13 cellular contexts compared by ENCODE assay signal in the genomic region with DNA sequence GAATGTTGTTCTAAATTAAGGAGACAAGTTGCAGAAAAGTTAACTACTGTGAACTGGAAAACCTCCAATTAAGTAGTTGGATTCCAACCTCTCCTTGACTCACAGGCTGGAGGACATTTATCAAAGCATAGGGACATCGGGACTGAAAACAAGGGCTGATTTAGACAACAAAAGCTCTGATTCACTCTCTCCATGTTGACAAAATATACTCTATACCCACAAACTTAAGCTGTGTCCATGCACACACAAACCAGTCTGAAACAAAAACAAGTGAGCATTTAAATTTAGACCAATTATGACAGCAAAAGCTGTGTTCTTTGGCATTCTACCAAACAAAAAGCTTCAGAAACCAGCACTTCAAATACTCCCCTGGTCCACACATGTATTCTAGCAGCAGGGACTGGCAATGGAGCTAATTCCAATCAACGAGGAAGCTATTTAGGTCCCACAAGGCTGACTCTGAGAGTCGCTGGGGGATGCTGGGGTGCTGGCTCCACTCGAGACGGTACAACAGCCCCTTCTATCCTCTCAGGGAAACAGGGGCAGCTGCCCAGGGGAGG.
A peak's percentile ranks its signal among the peaks of the same experiment; 100 is the strongest.
DNase-seq lines count a peak whose midpoint lies in the region; ATAC-seq, FAIRE-seq and TF ChIP-seq lines count a peak whose summit lies in the region.
"Had no signal": no experiment of that assay in that cellular context is flagged by ENCODE, and none has a peak within 500 bp of the region (broad histone marks: within the 10 kb centered on the region; RNA-seq: fewer than 3 reads in every experiment).

No MANE protein-coding gene starts in this region.

- no peaks in the 10 kb centered on the region; the same call in 1 of the 2 replicates for H3K27me3 ChIP-seq in GM23248 (replicated peaks; ENCODE audit: insufficient read depth)
- no peaks in the 10 kb centered on the region for H3K27me3 ChIP-seq in pancreas
- H3K27me3 ChIP-seq: neural progenitor cell had no signal

- H3K4me1 ChIP-seq in GM23248 (ENCODE audit: insufficient read depth): peaks cover 25% of the 10 kb centered on the region
- H3K4me1 ChIP-seq in pancreas: no peaks in the 10 kb centered on the region

- no peaks in the 10 kb centered on the region for H3K36me3 Mint-ChIP-seq in activated T-helper 2 cell treated with anti-CD3 and anti-CD28 coated beads, Interferon-gamma antibody, Interleukin-2, Interleukin-4, amounts not matched to agents 10 μg/mL and 5 μg/mL and 100 μg/mL, durations not matched to agents 14 hours and 24 hours and 36 hours (ENCODE audit: low read depth)
- H3K36me3 Mint-ChIP-seq: neural progenitor cell had no signal

- H3K36me3 ChIP-seq in GM23248 (ENCODE audit: low read depth) (no peaks in the 10 kb centered on the region), pancreas (no peaks in the 10 kb centered on the region)
- H3K36me3 ChIP-seq: neural progenitor cell had no signal

- ATAC-seq in pancreas (peak in 3 of 4 donors; percentile 39 to 69 (median 53)), omental fat pad (ENCODE audit: low FRiP score) (no peak)
- ATAC-seq: activated CD4-positive, CD25-positive, alpha-beta regulatory T cell treated with anti-CD3 and anti-CD28 coated beads, Interleukin-2, amount 50 U/mL, for 24 hours had no signal

- no peak overlapping the region for H3K27ac Mint-ChIP-seq in activated T-helper 2 cell treated with anti-CD3 and anti-CD28 coated beads, Interferon-gamma antibody, Interleukin-2, Interleukin-4, amounts not matched to agents 10 μg/mL and 5 μg/mL and 100 μg/mL, durations not matched to agents 14 hours and 24 hours and 36 hours
- H3K27ac Mint-ChIP-seq: neural progenitor cell had no signal

- no peaks in the 10 kb centered on the region for H3K9me2 ChIP-seq in GM23248 (ENCODE audit: insufficient read depth)

- DNase-seq in GM23248 (peak; percentile 44), NCI-H748 (lab: John Stamatoyannopoulos, UW; ENCODE audit: unreplicated experiment) (peak; percentile 57), fibroblast of villous mesenchyme (ENCODE audit: low read depth) (peak; percentile 87), pancreas (no peak), omental fat pad (ENCODE audit: low spot score) (no peak), AML-193 (lab: John Stamatoyannopoulos, UW) (no peak), Kasumi-1 (lab: John Stamatoyannopoulos, UW) (no peak)
- no peak for DNase-seq in activated T-helper 2 cell treated with anti-CD3 and anti-CD28 coated beads, Interferon-gamma antibody, Interleukin-2, Interleukin-4, amounts not matched to agents 10 μg/mL and 5 μg/mL and 100 μg/mL, durations not matched to agents 14 hours and 24 hours and 36 hours (ENCODE audit: low spot score)
- DNase-seq: activated effector memory CD4-positive, alpha-beta T cell treated with Interleukin-2 at 50 U/mL for 16 hours; DND-41; stimulated activated CD4-positive, alpha-beta T cell treated with anti-CD3 and anti-CD28 coated beads, Interleukin-4, amount 100 ng/mL, for 24 hours had no signal

- intact Hi-C loops in pancreas (cut with DNase I): no loop called here
- intact Hi-C loops in activated T-helper 2 cell treated with anti-CD3 and anti-CD28 coated beads, Interferon-gamma antibody, Interleukin-2, Interleukin-4, amounts not matched to agents 10 μg/mL and 5 μg/mL and 100 μg/mL, durations not matched to agents 14 hours and 24 hours and 36 hours (cut with micrococcal nuclease): no loop called here

- no peak for FAIRE-seq in pancreas (lab: Jason Lieb, UNC)

- H3K4me3 ChIP-seq in GM23248 (no peak overlapping the region), fibroblast of villous mesenchyme (ENCODE audit: low read depth, low read length) (no peak overlapping the region), pancreas (no peak overlapping the region)
- H3K4me3 ChIP-seq: neural progenitor cell had no signal

- no peaks in the 10 kb centered on the region for H4K20me1 ChIP-seq in GM23248 (ENCODE audit: insufficient read depth)

- H3K9me3 Mint-ChIP-seq in activated T-helper 2 cell treated with anti-CD3 and anti-CD28 coated beads, Interferon-gamma antibody, Interleukin-2, Interleukin-4, amounts not matched to agents 10 μg/mL and 5 μg/mL and 100 μg/mL, durations not matched to agents 14 hours and 24 hours and 36 hours: no peaks in the 10 kb centered on the region
- H3K9me3 Mint-ChIP-seq: neural progenitor cell had no signal

- peaks cover 20% of the 10 kb centered on the region for H3F3A ChIP-seq in GM23248 (ENCODE audit: insufficient read depth)

- H3K27me3 Mint-ChIP-seq in activated T-helper 2 cell treated with anti-CD3 and anti-CD28 coated beads, Interferon-gamma antibody, Interleukin-2, Interleukin-4, amounts not matched to agents 10 μg/mL and 5 μg/mL and 100 μg/mL, durations not matched to agents 14 hours and 24 hours and 36 hours (ENCODE audit: low read depth): no peaks in the 10 kb centered on the region

- no peaks in the 10 kb centered on the region for H3K79me2 ChIP-seq in GM23248 (ENCODE audit: insufficient read depth)

- H3K4me1 Mint-ChIP-seq in activated T-helper 2 cell treated with anti-CD3 and anti-CD28 coated beads, Interferon-gamma antibody, Interleukin-2, Interleukin-4, amounts not matched to agents 10 μg/mL and 5 μg/mL and 100 μg/mL, durations not matched to agents 14 hours and 24 hours and 36 hours (ENCODE audit: low read depth): peaks cover 2% of the 10 kb centered on the region

- no peak overlapping the region for H3K4me3 Mint-ChIP-seq in activated T-helper 2 cell treated with anti-CD3 and anti-CD28 coated beads, Interferon-gamma antibody, Interleukin-2, Interleukin-4, amounts not matched to agents 10 μg/mL and 5 μg/mL and 100 μg/mL, durations not matched to agents 14 hours and 24 hours and 36 hours (ENCODE audit: low read depth)
- H3K4me3 Mint-ChIP-seq: neural progenitor cell had no signal

- H3K27ac ChIP-seq in GM23248 (no peak overlapping the region), pancreas (peak overlapping the region in 2 of 4 donors; percentile 9 to 54)
- H3K27ac ChIP-seq: neural progenitor cell had no signal

- 34 to 36% methylated on average over 5 of the region's 5 CpGs for WGBS in GM23248 (ENCODE audit: low coverage in 1 of 2, low lambda C conversion rate in 2 of 2, missing lambda C conversion rate in 2 of 2), 2 experiments
- 37 to 47% methylated on average over 5 of the region's 5 CpGs for WGBS in pancreas, 2 donors

- H3K4me2 ChIP-seq in GM23248 (ENCODE audit: unreplicated experiment): peak overlapping the region; percentile 50
- H3K4me2 ChIP-seq: neural progenitor cell had no signal

- H3K9ac ChIP-seq in GM23248: no peak overlapping the region
- H3K9ac ChIP-seq: neural progenitor cell had no signal

- TF ChIP-seq CTCF in fibroblast of villous mesenchyme (IDR thresholded peaks at IDR 0.05; ENCODE audit: insufficient read depth, low read depth, low read length): no peak
- no peak for TF ChIP-seq CTCF in pancreas (IDR thresholded peaks at IDR 0.05)
- no peak for TF ChIP-seq CTCF in omental fat pad (IDR thresholded peaks at IDR 0.05)

- H3K9me3 ChIP-seq in GM23248 (ENCODE audit: low read depth) (no peaks in the 10 kb centered on the region), pancreas (no peaks in the 10 kb centered on the region)

- in situ Hi-C loops in GM23248 (cut with MboI): no loop called here

- no peak overlapping the region for H2AFZ ChIP-seq in GM23248
- H2AFZ ChIP-seq: neural progenitor cell had no signal

Comparison
In these comparisons a context has a peak if more than half of its experiments do, and no peak if none do; other contexts are left out.
1. DNase-seq: peak in GM23248 (single experiment), NCI-H748 (single experiment) and fibroblast of villous mesenchyme (single experiment); none in pancreas (0 of 6), omental fat pad (single experiment), AML-193 (0 of 2), activated T-helper 2 cell treated with anti-CD3 and anti-CD28 coated beads, Interferon-gamma antibody, Interleukin-2, Interleukin-4, amounts not matched to agents 10 μg/mL and 5 μg/mL and 100 μg/mL, durations not matched to agents 14 hours and 24 hours and 36 hours (single experiment) and Kasumi-1 (0 of 2).